In genomic region chr9:116587919-116588318, GRCh38 we compare ENCODE assay signal across 5 cellular contexts.
"Had no signal": no experiment of that assay in that cellular context is flagged by ENCODE, and none has a peak within 500 bp of the region (broad histone marks: within the 10 kb centered on the region; RNA-seq: fewer than 3 reads in every experiment).

No MANE protein-coding gene starts in this region.

- H3K4me3 ChIP-seq: GM23338, K562 had no signal

- DNase-seq: H9, HCEC 1CT, IMR-90 had no signal

- H2AFZ ChIP-seq: GM23338 had no signal

- H3K4me2 ChIP-seq: GM23338 had no signal

- ATAC-seq: GM23338, K562 had no signal
